ENCODE assay signal across 9 cellular contexts in the genomic region with DNA sequence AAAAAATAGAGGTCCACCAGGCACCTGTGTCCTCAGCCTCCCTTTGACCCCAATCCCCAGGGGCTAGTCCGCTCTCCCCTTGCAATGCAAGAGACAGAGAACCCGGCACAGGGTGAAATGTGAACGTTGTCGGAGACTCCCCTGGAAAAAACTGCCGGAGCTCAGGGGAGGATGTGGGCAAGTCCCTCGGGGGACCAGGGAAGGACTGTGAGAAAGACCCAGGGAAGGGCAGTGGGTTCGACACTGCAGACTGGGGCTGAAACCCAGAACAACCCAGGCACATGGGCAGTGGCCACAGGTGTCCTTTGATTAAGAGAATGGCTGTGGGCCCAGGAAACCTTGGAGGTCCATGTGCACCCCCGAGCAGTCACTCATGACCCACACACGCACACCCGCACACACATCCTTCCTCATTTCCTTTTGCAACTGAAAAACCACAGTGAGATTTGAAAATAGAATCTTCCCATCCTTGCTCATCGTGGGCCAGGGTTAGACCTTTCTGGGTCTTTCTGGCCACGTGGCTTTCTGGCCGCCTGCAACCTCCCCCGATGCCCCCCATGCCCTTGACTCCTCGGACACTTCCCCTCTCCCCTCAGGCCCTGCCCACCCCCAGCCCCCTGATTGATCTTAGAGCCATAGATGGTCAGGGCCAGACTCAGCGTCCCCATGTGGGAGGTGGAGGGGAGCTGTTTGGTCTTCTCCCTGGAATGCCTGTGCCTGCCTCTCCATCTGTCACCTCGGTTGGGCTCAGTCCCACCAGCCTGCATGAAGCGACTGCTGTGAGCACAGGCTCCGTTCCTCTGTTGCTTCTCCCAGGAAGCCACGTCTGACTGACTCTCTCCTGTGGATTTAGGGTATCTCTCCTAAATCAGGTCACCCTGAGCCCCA. TPM values are rescaled to one million over a fixed set of nuclear protein-coding genes. Genes with fewer than 3 reads are reported as not detected.
DNase-seq lines count a peak whose midpoint lies in the region; ATAC-seq and TF ChIP-seq lines count a peak whose summit lies in the region.
"Had no signal": no experiment of that assay in that cellular context is flagged by ENCODE, and none has a peak within 500 bp of the region (broad histone marks: within the 10 kb centered on the region; RNA-seq: fewer than 3 reads in every experiment).

No MANE protein-coding gene starts in this region.

- in situ Hi-C loops in HAP-1 (cut with MboI; ENCODE audit: low sequenced_read_pairs), result no loop called here

- H3K4me3 ChIP-seq in GM06990 (replicated peaks; ENCODE audit: low read depth, low read length), result no peak overlapping the region
- H3K4me3 ChIP-seq in right cardiac atrium (ENCODE audit: low read length), result no peak overlapping the region
- H3K4me3 ChIP-seq in HAP-1, result no peak overlapping the region

- ATAC-seq in GM21576 (IDR thresholded peaks at IDR 0.05; ENCODE audit: unreplicated experiment), result peak; percentile 48
- no peak for ATAC-seq in right cardiac atrium

- no peaks in the 10 kb centered on the region for H3K4me1 Mint-ChIP-seq in chondrocyte (ENCODE audit: low read depth)

- no peak overlapping the region for H3K27ac Mint-ChIP-seq in chondrocyte (ENCODE audit: unreplicated experiment)

- H3K36me3 ChIP-seq in GM06990 (ENCODE audit: control insufficient read depth, insufficient read depth, low read length) (peaks cover 39% of the 10 kb centered on the region), HAP-1 (replicated peaks) (no peaks in the 10 kb centered on the region)

- WGBS in right cardiac atrium, result 47% methylated on average over 20 of the region's 20 CpGs

- peak; percentile 79 for DNase-seq in GM06990 (ENCODE audit: extremely low read depth, insufficient read length)
- DNase-seq in NCI-H1694 (lab: John Stamatoyannopoulos, UW), result peak; percentile 41
- peak in 2 of 3 donors; percentile 7 to 50 for DNase-seq in right cardiac atrium
- DNase-seq in HAP-1 (ENCODE audit: low spot score in 2 of 2), result no peak
- no peak for DNase-seq in stimulated activated CD8-positive, alpha-beta memory T cell treated with anti-CD3 and anti-CD28 coated beads, Interleukin-4, amount 100 ng/mL, for 48 hours
- no peak for DNase-seq in chondrocyte (ENCODE audit: low spot score)
- no peak for DNase-seq in retina
- DNase-seq: activated CD4-positive, alpha-beta T cell treated with anti-CD3 and anti-CD28 coated beads for 48 hours had no signal

- H3K4me3 Mint-ChIP-seq in chondrocyte (ENCODE audit: unreplicated experiment), result no peak overlapping the region

- no peaks in the 10 kb centered on the region for H3K9me3 Mint-ChIP-seq in chondrocyte (ENCODE audit: low read depth)

- H3K4me1 ChIP-seq in right cardiac atrium (ENCODE audit: control insufficient read depth, insufficient read depth, low read length) (no peaks in the 10 kb centered on the region), HAP-1 (no peaks in the 10 kb centered on the region)

- H3K27me3 ChIP-seq in GM06990 (replicated peaks; ENCODE audit: control insufficient read depth, insufficient read depth, low read length), result no peaks in the 10 kb centered on the region
- H3K27me3 ChIP-seq in right cardiac atrium (ENCODE audit: control insufficient read depth, insufficient read depth), result no peaks in the 10 kb centered on the region
- no peaks in the 10 kb centered on the region for H3K27me3 ChIP-seq in HAP-1 (ENCODE audit: low read depth)

- TF ChIP-seq CTCF in GM06990 (IDR thresholded peaks at IDR 0.05; ENCODE audit: insufficient read depth, low read length, poor library complexity, severe bottlenecking) (no peak), chondrocyte (IDR thresholded peaks at IDR 0.05) (no peak)

- H3K27me3 Mint-ChIP-seq in chondrocyte (ENCODE audit: low read depth), result no peaks in the 10 kb centered on the region

- no peak overlapping the region for H3K27ac ChIP-seq in right cardiac atrium (ENCODE audit: low read length)

- no peaks in the 10 kb centered on the region for H3K9me3 ChIP-seq in right cardiac atrium (ENCODE audit: control insufficient read depth, low read length)
- no peaks in the 10 kb centered on the region for H3K9me3 ChIP-seq in HAP-1

- intact Hi-C loops in right cardiac atrium (cut with DNase I), result no loop called here

- no peaks in the 10 kb centered on the region for H3K36me3 Mint-ChIP-seq in chondrocyte (ENCODE audit: low read depth)

RNA-seq across cellular contexts. Expression of a gene that starts 7.9 kb away (rescaled TPM):
- 1 to 10 TPM; 2.4 to 5.1 (median 3.8) TPM for total RNA-seq in right cardiac atrium
- polyA plus RNA-seq in right cardiac atrium, result 2.1 TPM
- 0.56 to 1.5 TPM (median 1.2 TPM) in 3 replicates for total RNA-seq in chondrocyte

RNA-seq across cellular contexts. Expression of a gene that starts 36.5 kb away (rescaled TPM):
- total RNA-seq in right cardiac atrium, result 10 to 100 TPM in 1 of 4 donors, 1 to 10 TPM in 3; 8.9 to 11.5 (median 9.1) TPM
- 9.4 TPM for polyA plus RNA-seq in right cardiac atrium
- 11.0 to 18.4 TPM (median 11.3 TPM) in 3 replicates for total RNA-seq in chondrocyte

RNA-seq across cellular contexts. Expression of a gene that starts 43.5 kb away (rescaled TPM):
- total RNA-seq in right cardiac atrium, result 100 to 1,000 TPM; 186 to 223 (median 202) TPM
- 139 TPM for polyA plus RNA-seq in right cardiac atrium
- 209 to 219 TPM (median 217 TPM) in 3 replicates for total RNA-seq in chondrocyte

Comparison
In these comparisons a context has a peak if more than half of its experiments do, and no peak if none do; other contexts are left out.
1. DNase-seq: peak in GM06990 (single experiment), NCI-H1694 (single experiment) and right cardiac atrium (2 of 3); none in HAP-1 (0 of 2), stimulated activated CD8-positive, alpha-beta memory T cell treated with anti-CD3 and anti-CD28 coated beads, Interleukin-4, amount 100 ng/mL, for 48 hours (single experiment), chondrocyte (single experiment) and retina (single experiment).